13 cellular contexts compared by ENCODE assay signal in the genomic region with DNA sequence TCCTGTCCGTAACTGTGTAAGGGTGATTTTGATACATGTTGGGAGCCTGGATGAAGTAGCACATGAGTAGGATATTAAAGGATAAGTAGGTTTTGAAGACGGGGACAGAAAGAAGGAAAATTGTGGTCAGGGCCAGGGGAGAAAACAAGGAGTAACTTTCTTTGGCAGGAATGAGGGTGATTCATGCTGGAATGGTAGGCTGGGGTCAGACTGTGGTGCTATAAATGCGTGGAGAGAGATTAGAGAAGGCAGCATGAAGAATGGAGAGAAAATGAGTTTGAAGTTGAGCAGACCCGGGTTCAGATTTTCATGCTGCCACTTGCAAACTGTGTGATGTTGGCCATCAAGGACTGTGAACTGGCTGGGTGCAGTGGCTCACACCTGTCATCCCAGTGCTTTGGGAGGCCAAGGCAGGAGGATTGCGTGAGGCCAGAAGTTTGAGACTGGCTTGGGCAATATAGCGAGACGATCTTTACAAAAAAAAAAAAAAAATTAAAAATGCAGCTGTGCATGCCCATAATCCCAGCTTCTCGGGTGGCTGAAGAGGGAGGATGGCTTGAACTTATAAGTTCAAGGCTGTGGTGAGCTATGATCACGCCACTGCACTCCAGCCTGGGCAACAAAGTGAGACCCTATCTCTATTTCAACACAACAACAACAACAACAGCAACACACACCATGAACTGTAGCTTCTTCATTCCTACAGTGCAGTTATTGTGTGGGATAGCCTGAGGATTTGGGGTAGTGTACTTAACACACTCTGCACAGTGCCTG. TPM values are rescaled to one million over a fixed set of nuclear protein-coding genes. Genes with fewer than 3 reads are reported as not detected.
DNase-seq lines count a peak whose midpoint lies in the region; ATAC-seq, FAIRE-seq and TF ChIP-seq lines count a peak whose summit lies in the region.
"Had no signal": no experiment of that assay in that cellular context is flagged by ENCODE, and none has a peak within 500 bp of the region (broad histone marks: within the 10 kb centered on the region; RNA-seq: fewer than 3 reads in every experiment).

No MANE protein-coding gene starts in this region.

- intact Hi-C loops in natural killer cell (cut with micrococcal nuclease), result loop anchor here (5.0 kb wide), 1 partner anchor 50 kb away; no protein-coding TSS in a partner anchor

- DNase-seq in activated naive CD8-positive, alpha-beta T cell treated with anti-CD3 and anti-CD28 coated beads, Interleukin-2, amount 50 U/mL, for 24 hours, result no peak
- no peak for DNase-seq in activated naive CD8-positive, alpha-beta T cell treated with anti-CD3 and anti-CD28 coated beads for 36 hours
- peak; percentile 56 for DNase-seq in fibroblast of gingiva (ENCODE audit: low read depth)
- DNase-seq in natural killer cell, result no peak
- peak; percentile 64 for DNase-seq in urothelium cell line (ENCODE audit: low spot score)
- DNase-seq in OCI-M2 (lab: John Stamatoyannopoulos, UW; ENCODE audit: unreplicated experiment), result no peak
- DNase-seq in mesothelial cell of epicardium (ENCODE audit: low spot score in 2 of 2, unreplicated experiment in 2 of 2), result no peak
- DNase-seq: H7; NK-92 treated with Interleukin-12 subunit alpha and Interleukin-12 subunit beta, amount 100 ng/mL, for 24 hours; nucleus accumbens; T-helper 9 cell had no signal

- no peaks in the 10 kb centered on the region for H3K9me3 Mint-ChIP-seq in activated naive CD8-positive, alpha-beta T cell treated with anti-CD3 and anti-CD28 coated beads, Interleukin-2, amount 50 U/mL, for 24 hours
- no peaks in the 10 kb centered on the region for H3K9me3 Mint-ChIP-seq in activated naive CD8-positive, alpha-beta T cell treated with anti-CD3 and anti-CD28 coated beads for 36 hours
- H3K9me3 Mint-ChIP-seq in natural killer cell (no peaks in the 10 kb centered on the region), mesothelial cell of epicardium (no peaks in the 10 kb centered on the region)

- no peaks in the 10 kb centered on the region for H3K36me3 Mint-ChIP-seq in activated naive CD8-positive, alpha-beta T cell treated with anti-CD3 and anti-CD28 coated beads, Interleukin-2, amount 50 U/mL, for 24 hours (ENCODE audit: low read depth)
- peaks cover 3% of the 10 kb centered on the region for H3K36me3 Mint-ChIP-seq in activated naive CD8-positive, alpha-beta T cell treated with anti-CD3 and anti-CD28 coated beads for 36 hours
- H3K36me3 Mint-ChIP-seq in natural killer cell (no peaks in the 10 kb centered on the region), mesothelial cell of epicardium (no peaks in the 10 kb centered on the region)

- peak; percentile 50 for FAIRE-seq in urothelium cell line (lab: Jason Lieb, UNC)
- FAIRE-seq: G401.6 had no signal

- H3K27me3 Mint-ChIP-seq in activated naive CD8-positive, alpha-beta T cell treated with anti-CD3 and anti-CD28 coated beads, Interleukin-2, amount 50 U/mL, for 24 hours, result peaks cover 12% of the 10 kb centered on the region
- peaks cover 26% of the 10 kb centered on the region for H3K27me3 Mint-ChIP-seq in activated naive CD8-positive, alpha-beta T cell treated with anti-CD3 and anti-CD28 coated beads for 36 hours
- no peaks in the 10 kb centered on the region for H3K27me3 Mint-ChIP-seq in natural killer cell (ENCODE audit: low read depth in 2 of 2)
- H3K27me3 Mint-ChIP-seq in mesothelial cell of epicardium (ENCODE audit: low read depth), result peaks cover 77% of the 10 kb centered on the region

- no peak for ATAC-seq in activated naive CD8-positive, alpha-beta T cell treated with anti-CD3 and anti-CD28 coated beads, Interleukin-2, amount 50 U/mL, for 24 hours
- ATAC-seq in natural killer cell (no peak), HG03095 (IDR thresholded peaks at IDR 0.05; ENCODE audit: unreplicated experiment) (no peak)

- peaks cover 61% of the 10 kb centered on the region for H3K4me1 Mint-ChIP-seq in activated naive CD8-positive, alpha-beta T cell treated with anti-CD3 and anti-CD28 coated beads, Interleukin-2, amount 50 U/mL, for 24 hours
- H3K4me1 Mint-ChIP-seq in activated naive CD8-positive, alpha-beta T cell treated with anti-CD3 and anti-CD28 coated beads for 36 hours, result peaks cover 42% of the 10 kb centered on the region
- H3K4me1 Mint-ChIP-seq in natural killer cell, result peaks cover 99% of the 10 kb centered on the region in 2 donors
- H3K4me1 Mint-ChIP-seq in mesothelial cell of epicardium, result peaks cover 14% of the 10 kb centered on the region

- H3K27ac Mint-ChIP-seq in activated naive CD8-positive, alpha-beta T cell treated with anti-CD3 and anti-CD28 coated beads, Interleukin-2, amount 50 U/mL, for 24 hours, result peak overlapping the region; percentile 16
- no peak overlapping the region for H3K27ac Mint-ChIP-seq in activated naive CD8-positive, alpha-beta T cell treated with anti-CD3 and anti-CD28 coated beads for 36 hours
- H3K27ac Mint-ChIP-seq in natural killer cell (peak overlapping the region; percentile 89 to 100), mesothelial cell of epicardium (no peak overlapping the region)

- no peak overlapping the region for H3K4me3 Mint-ChIP-seq in activated naive CD8-positive, alpha-beta T cell treated with anti-CD3 and anti-CD28 coated beads, Interleukin-2, amount 50 U/mL, for 24 hours
- H3K4me3 Mint-ChIP-seq in activated naive CD8-positive, alpha-beta T cell treated with anti-CD3 and anti-CD28 coated beads for 36 hours, result no peak overlapping the region
- H3K4me3 Mint-ChIP-seq in natural killer cell (peak overlapping the region; percentile 78), mesothelial cell of epicardium (no peak overlapping the region)

- no peak for TF ChIP-seq CTCF in natural killer cell (IDR thresholded peaks at IDR 0.05)
- TF ChIP-seq CTCF in mesothelial cell of epicardium (IDR thresholded peaks at IDR 0.05; ENCODE audit: unreplicated experiment), result no peak

RNA-seq across cellular contexts. Expression of gene ZBTB16, which starts 22.3 kb away (rescaled TPM):
- total RNA-seq in activated naive CD8-positive, alpha-beta T cell treated with anti-CD3 and anti-CD28 coated beads for 36 hours, result 1 to 10 TPM; 1.7 to 2.1 TPM
- total RNA-seq in natural killer cell (100 to 1,000 TPM; 104 to 224 (median 156) TPM), mesothelial cell of epicardium (not detected in 3 replicates)
- total RNA-seq: H7 had no signal

Comparison
In these comparisons a context has a peak if more than half of its experiments do, and no peak if none do; other contexts are left out.
1. H3K27ac Mint-ChIP-seq: peak in activated naive CD8-positive, alpha-beta T cell treated with anti-CD3 and anti-CD28 coated beads, Interleukin-2, amount 50 U/mL, for 24 hours (single experiment) and natural killer cell (2 of 2); none in activated naive CD8-positive, alpha-beta T cell treated with anti-CD3 and anti-CD28 coated beads for 36 hours (single experiment) and mesothelial cell of epicardium (single experiment).
2. DNase-seq: peak in fibroblast of gingiva (single experiment) and urothelium cell line (single experiment); none in activated naive CD8-positive, alpha-beta T cell treated with anti-CD3 and anti-CD28 coated beads, Interleukin-2, amount 50 U/mL, for 24 hours (single experiment), activated naive CD8-positive, alpha-beta T cell treated with anti-CD3 and anti-CD28 coated beads for 36 hours (single experiment), natural killer cell (single experiment), OCI-M2 (single experiment) and mesothelial cell of epicardium (0 of 2).
3. RNA of gene ZBTB16, which starts 22.3 kb away (total RNA-seq): 104 to 224 TPM in natural killer cell; 1.7 to 2.1 TPM in activated naive CD8-positive, alpha-beta T cell treated with anti-CD3 and anti-CD28 coated beads for 36 hours and not detected in mesothelial cell of epicardium; every median in the first group is over 10 times any median in the second.